ENCODE assay signal across 8 cellular contexts in genomic region chr14:81211844-81212243, GRCh38. TPM values are rescaled to one million over a fixed set of nuclear protein-coding genes. Genes with fewer than 3 reads are reported as not detected.
DNase-seq lines count a peak whose midpoint lies in the region; ATAC-seq and TF ChIP-seq lines count a peak whose summit lies in the region.

No MANE protein-coding gene starts in this region.

- H3K36me3 ChIP-seq in ascending aorta (peaks cover 16 to 41% of the 10 kb centered on the region in 2 donors), left lung (peaks cover 5 to 78% of the 10 kb centered on the region in 2 donors)

- H3K27ac ChIP-seq in ascending aorta (no peak overlapping the region), left lung (no peak overlapping the region)

- TF ChIP-seq CTCF in ascending aorta (IDR thresholded peaks at IDR 0.05) = peak; percentile 13 to 45 (median 31)
- TF ChIP-seq CTCF in left lung (IDR thresholded peaks at IDR 0.05) = peak in 1 of 2 donors; percentile 17

- DNase-seq in activated CD4-positive, CD25-positive, alpha-beta regulatory T cell (lab: John Stamatoyannopoulos, UW) = no peak
- DNase-seq in MV-4-11 (lab: John Stamatoyannopoulos, UW) (peak; percentile 63), ascending aorta (ENCODE audit: low spot score in 2 of 2) (no peak), left lung (no peak), putamen (ENCODE audit: low spot score) (no peak), cerebellar nuclear complex (lab: John Stamatoyannopoulos, UW) (no peak)

- peak; percentile 44 to 49 for ATAC-seq in activated CD4-positive, CD25-positive, alpha-beta regulatory T cell treated with anti-CD3 and anti-CD28 coated beads, Interleukin-2, amount 50 U/mL, for 24 hours
- peak; percentile 62 for ATAC-seq in GM21723 (IDR thresholded peaks at IDR 0.05; ENCODE audit: unreplicated experiment)
- peak; percentile 48 for ATAC-seq in left lung

- H3K27me3 ChIP-seq in ascending aorta = no peaks in the 10 kb centered on the region
- no peaks in the 10 kb centered on the region for H3K27me3 ChIP-seq in left lung

- H3K4me3 ChIP-seq in ascending aorta (no peak overlapping the region), left lung (no peak overlapping the region)

- H3K4me1 ChIP-seq in ascending aorta (peaks cover 0 to 4% of the 10 kb centered on the region in 2 donors), left lung (peaks cover 0 to 36% of the 10 kb centered on the region in 2 donors)

- intact Hi-C loops in ascending aorta (cut with DNase I) = no loop called here
- intact Hi-C loops in left lung (cut with DNase I) = no loop called here

- H3K9me3 ChIP-seq in ascending aorta (no peaks in the 10 kb centered on the region), left lung (no peaks in the 10 kb centered on the region)

RNA-seq across cellular contexts. Expression of gene GTF2A1, which starts 8.9 kb away (rescaled TPM):
- total RNA-seq in ascending aorta (47.9 TPM), left lung (10 to 100 TPM; 26.0 to 28.8 TPM)
